ENCODE assay signal across 1 cellular context in the genomic region with DNA sequence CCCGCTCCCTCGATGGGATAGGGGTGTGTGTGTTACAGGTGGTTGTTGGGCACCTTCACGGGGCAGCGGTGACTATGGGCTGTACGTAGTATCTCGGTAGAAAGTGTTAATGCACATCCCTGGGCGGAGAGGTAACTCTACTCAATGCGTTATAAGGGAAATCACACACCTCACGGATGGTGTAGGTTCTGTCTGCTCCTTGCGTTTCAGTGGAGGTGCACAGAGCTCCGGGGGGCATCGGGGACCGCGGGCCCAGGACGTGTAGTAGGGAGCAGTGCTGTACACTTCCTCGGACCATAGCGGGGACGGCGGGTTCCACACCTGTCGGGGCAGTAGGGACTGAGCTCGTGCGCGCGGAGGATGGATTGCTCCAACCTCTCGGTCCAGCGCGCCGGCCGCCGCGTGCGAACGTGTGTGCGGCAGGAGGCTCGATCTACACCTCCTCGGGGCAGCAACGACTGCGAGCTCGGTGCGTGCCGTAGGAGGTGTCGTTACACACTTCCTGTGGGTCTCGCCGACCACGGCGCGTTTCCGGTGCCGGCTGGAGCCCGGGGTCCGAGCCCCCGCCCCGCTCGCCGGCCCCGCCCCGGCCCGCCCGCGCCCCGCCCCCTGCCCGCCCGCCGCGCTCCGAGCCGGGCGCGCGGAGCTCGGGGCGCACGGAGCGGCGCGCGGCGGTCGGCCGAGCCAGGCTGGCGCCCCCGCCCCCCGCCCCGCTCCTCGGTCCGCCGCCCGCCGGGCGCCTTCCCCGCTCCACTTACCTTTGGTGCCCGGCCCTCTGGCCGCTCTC.
A peak's percentile ranks its signal among the peaks of the same experiment; 100 is the strongest.
TF ChIP-seq lines count a peak whose summit lies in the region.

A gene with protein sequence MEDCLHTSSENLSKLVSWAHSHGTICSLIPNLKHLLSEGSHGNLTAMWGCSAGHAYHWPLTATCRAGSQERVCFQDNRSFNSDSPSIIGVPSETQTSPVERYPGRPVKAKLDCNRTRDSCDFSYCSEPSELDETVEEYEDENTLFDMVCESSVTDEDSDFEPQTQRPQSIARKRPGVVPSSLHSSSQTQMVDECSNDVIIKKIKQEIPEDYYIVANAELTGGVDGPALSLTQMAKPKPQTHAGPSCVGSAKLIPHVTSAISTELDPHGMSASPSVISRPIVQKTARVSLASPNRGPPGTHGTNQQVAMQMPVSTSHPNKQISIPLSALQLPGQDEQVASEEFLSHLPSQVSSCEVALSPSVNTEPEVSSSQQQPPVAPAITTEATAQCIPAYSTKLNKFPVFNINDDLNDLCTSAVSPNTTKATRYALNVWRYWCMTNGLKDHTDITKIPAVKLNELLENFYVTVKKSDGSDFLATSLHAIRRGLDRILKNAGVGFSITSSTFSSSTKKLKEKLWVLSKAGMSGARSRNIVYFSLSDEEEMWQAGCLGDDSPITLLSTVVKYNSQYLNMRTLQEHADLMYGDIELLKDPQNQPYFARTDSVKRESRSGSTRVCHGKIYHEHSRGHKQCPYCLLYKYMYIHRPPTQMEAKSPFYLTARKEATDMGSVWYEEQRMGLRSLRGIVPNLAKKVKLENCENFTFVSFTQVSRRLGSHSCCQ (plus strand): TSS at position 607 of the 787 bp plus-strand sequence. CDS start 87,254 bp downstream, outside the sequence.

TF ChIP-seq in K562, 482 proteins besides CTCF, POLR2A, EP300 and RAD21 (continued from another document and continues in another):
- no peak; the same call in 1 of the 2 replicates for TF ChIP-seq TOE1 (IDR thresholded peaks at IDR 0.05; ENCODE audit: borderline replicate concordance)
- peak; percentile 96 for TF ChIP-seq TOE1 (CRISPR knock-in tag; IDR thresholded peaks at IDR 0.05; ENCODE audit: borderline replicate concordance, low read depth)
- TF ChIP-seq ZNF644 (tag; IDR thresholded peaks at IDR 0.05; ENCODE audit: low read depth) = no peak
- TF ChIP-seq HNRNPH1 (optimal IDR thresholded peaks at IDR 0.05; ENCODE audit: low read depth, low read length) = no peak
- TF ChIP-seq NFYB (IDR thresholded peaks at IDR 0.05; ENCODE audit: extremely low read depth, insufficient read length) = no peak
- TF ChIP-seq SETDB1 (IDR thresholded peaks at IDR 0.05; ENCODE audit: low read length) = peak; percentile 75
- TF ChIP-seq, protein P1, sequence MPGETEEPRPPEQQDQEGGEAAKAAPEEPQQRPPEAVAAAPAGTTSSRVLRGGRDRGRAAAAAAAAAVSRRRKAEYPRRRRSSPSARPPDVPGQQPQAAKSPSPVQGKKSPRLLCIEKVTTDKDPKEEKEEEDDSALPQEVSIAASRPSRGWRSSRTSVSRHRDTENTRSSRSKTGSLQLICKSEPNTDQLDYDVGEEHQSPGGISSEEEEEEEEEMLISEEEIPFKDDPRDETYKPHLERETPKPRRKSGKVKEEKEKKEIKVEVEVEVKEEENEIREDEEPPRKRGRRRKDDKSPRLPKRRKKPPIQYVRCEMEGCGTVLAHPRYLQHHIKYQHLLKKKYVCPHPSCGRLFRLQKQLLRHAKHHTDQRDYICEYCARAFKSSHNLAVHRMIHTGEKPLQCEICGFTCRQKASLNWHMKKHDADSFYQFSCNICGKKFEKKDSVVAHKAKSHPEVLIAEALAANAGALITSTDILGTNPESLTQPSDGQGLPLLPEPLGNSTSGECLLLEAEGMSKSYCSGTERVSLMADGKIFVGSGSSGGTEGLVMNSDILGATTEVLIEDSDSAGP (CRISPR knock-in tag; IDR thresholded peaks at IDR 0.05) = peak; percentile 81; the same call in 1 of the 2 replicates
- TF ChIP-seq, protein P2, sequence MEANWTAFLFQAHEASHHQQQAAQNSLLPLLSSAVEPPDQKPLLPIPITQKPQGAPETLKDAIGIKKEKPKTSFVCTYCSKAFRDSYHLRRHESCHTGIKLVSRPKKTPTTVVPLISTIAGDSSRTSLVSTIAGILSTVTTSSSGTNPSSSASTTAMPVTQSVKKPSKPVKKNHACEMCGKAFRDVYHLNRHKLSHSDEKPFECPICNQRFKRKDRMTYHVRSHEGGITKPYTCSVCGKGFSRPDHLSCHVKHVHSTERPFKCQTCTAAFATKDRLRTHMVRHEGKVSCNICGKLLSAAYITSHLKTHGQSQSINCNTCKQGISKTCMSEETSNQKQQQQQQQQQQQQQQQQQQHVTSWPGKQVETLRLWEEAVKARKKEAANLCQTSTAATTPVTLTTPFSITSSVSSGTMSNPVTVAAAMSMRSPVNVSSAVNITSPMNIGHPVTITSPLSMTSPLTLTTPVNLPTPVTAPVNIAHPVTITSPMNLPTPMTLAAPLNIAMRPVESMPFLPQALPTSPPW (CRISPR knock-in tag; IDR thresholded peaks at IDR 0.05) = no peak
- no peak for TF ChIP-seq ZNF785 (CRISPR knock-in tag; IDR thresholded peaks at IDR 0.05)
- TF ChIP-seq YY1 (IDR thresholded peaks at IDR 0.05; ENCODE audit: borderline replicate concordance in 1 of 3, control insufficient read depth in 1 of 3, extremely low read depth in 1 of 3, insufficient read depth in 3 of 3, insufficient read length in 1 of 3, insufficient replicate concordance in 2 of 3, low read depth in 1 of 3, low read length in 2 of 3) = peak in 2 of 3 experiments; percentile 12 to 62
- TF ChIP-seq KAT8 (IDR thresholded peaks at IDR 0.05; ENCODE audit: low read depth) = no peak
- TF ChIP-seq MCM5 (IDR thresholded peaks at IDR 0.05; ENCODE audit: low read depth) = no peak
- no peak for TF ChIP-seq HDAC6 (IDR thresholded peaks at IDR 0.05; ENCODE audit: low read depth, low read length)
- no peak for TF ChIP-seq ZNF140 (CRISPR knock-in tag; IDR thresholded peaks at IDR 0.05)
- TF ChIP-seq, protein P3, sequence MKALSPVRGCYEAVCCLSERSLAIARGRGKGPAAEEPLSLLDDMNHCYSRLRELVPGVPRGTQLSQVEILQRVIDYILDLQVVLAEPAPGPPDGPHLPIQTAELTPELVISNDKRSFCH (CRISPR knock-in tag; IDR thresholded peaks at IDR 0.05) = no peak
- TF ChIP-seq, protein P3 (tag; IDR thresholded peaks at IDR 0.05) = peak; percentile 34; the same call in 1 of the 2 replicates
- TF ChIP-seq, protein P4, sequence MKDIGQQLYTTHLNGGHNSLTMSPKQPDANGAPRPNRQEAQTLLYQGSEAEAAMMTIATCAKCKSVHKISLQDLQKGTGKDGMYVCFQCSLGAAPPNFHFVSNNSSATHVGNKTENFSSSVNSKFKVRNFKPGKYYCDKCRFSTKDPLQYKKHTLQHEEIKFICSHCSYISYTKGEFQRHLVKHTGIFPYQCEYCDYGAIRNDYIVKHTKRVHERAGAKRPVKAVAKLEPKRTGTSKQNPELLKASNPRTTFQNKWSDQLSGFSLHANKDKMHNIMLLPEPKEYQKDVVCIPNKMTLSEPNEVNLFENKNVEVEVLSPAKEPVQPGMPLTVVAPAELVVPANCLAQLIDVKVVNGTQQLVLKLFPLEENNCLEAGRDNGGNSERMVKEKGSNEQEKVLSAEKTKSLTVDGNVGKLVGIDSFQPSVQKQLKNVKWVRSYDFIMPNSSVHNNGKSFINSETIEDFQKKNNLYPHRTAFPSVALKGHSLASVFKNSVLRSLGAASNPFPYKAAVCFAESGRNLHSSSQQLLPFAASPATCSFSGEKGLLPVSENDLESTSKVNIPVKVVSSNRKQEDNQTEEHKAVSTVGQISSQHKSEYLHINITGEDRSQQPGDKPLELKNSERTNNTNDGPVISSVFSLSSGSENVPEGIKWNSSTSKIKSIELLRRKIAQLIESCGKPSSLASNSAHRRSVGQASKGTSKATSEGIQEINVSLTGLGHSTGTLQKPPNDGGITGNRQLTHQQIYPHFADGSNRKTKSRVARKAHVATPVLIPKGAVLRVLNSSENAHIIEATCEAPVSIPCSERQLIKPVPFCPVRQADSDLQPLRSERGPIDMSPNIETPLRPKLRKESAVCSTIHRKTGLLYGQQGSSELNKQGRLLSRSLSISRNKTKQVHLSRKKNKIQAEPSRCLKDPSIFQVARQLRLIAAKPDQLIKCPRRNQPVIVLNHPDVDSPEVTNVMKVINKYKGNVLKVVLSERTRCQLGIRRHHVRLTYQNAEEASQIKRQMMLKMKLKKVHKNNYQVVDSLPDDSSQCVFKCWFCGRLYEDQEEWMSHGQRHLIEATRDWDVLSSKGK (CRISPR knock-in tag; IDR thresholded peaks at IDR 0.05) = no peak
- TF ChIP-seq RBM17 (IDR thresholded peaks at IDR 0.05; ENCODE audit: borderline replicate concordance, low read depth, low read length) = no peak
- peak; percentile 88 for TF ChIP-seq POLR2AphosphoS5 (IDR thresholded peaks at IDR 0.05; ENCODE audit: control insufficient read depth, insufficient read depth, low read depth, low read length)
- TF ChIP-seq, protein P5, sequence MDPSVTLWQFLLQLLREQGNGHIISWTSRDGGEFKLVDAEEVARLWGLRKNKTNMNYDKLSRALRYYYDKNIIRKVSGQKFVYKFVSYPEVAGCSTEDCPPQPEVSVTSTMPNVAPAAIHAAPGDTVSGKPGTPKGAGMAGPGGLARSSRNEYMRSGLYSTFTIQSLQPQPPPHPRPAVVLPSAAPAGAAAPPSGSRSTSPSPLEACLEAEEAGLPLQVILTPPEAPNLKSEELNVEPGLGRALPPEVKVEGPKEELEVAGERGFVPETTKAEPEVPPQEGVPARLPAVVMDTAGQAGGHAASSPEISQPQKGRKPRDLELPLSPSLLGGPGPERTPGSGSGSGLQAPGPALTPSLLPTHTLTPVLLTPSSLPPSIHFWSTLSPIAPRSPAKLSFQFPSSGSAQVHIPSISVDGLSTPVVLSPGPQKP (CRISPR knock-in tag; IDR thresholded peaks at IDR 0.05) = peak; percentile 85; the same call in 1 of the 2 replicates
- TF ChIP-seq, protein P6, sequence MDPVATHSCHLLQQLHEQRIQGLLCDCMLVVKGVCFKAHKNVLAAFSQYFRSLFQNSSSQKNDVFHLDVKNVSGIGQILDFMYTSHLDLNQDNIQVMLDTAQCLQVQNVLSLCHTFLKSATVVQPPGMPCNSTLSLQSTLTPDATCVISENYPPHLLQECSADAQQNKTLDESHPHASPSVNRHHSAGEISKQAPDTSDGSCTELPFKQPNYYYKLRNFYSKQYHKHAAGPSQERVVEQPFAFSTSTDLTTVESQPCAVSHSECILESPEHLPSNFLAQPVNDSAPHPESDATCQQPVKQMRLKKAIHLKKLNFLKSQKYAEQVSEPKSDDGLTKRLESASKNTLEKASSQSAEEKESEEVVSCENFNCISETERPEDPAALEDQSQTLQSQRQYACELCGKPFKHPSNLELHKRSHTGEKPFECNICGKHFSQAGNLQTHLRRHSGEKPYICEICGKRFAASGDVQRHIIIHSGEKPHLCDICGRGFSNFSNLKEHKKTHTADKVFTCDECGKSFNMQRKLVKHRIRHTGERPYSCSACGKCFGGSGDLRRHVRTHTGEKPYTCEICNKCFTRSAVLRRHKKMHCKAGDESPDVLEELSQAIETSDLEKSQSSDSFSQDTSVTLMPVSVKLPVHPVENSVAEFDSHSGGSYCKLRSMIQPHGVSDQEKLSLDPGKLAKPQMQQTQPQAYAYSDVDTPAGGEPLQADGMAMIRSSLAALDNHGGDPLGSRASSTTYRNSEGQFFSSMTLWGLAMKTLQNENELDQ (CRISPR knock-in tag; IDR thresholded peaks at IDR 0.05; ENCODE audit: borderline replicate concordance) = peak; percentile 95
- no peak for TF ChIP-seq ZFP36 (IDR thresholded peaks at IDR 0.05; ENCODE audit: low read depth, low read length, partially characterized antibody)
- TF ChIP-seq, protein P7, sequence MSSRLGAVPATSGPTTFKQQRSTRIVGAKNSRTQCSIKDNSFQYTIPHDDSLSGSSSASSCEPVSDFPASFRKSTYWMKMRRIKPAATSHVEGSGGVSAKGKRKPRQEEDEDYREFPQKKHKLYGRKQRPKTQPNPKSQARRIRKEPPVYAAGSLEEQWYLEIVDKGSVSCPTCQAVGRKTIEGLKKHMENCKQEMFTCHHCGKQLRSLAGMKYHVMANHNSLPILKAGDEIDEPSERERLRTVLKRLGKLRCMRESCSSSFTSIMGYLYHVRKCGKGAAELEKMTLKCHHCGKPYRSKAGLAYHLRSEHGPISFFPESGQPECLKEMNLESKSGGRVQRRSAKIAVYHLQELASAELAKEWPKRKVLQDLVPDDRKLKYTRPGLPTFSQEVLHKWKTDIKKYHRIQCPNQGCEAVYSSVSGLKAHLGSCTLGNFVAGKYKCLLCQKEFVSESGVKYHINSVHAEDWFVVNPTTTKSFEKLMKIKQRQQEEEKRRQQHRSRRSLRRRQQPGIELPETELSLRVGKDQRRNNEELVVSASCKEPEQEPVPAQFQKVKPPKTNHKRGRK (tag; IDR thresholded peaks at IDR 0.05) = no peak
- peak; percentile 60 for TF ChIP-seq POLR2H (tag; IDR thresholded peaks at IDR 0.05; ENCODE audit: low read depth)
- TF ChIP-seq SRSF7 (optimal IDR thresholded peaks at IDR 0.05; ENCODE audit: low read depth, low read length) = no peak
- TF ChIP-seq MTA3 (IDR thresholded peaks at IDR 0.05; ENCODE audit: borderline replicate concordance) = peak; percentile 88; the same call in 1 of the 2 replicates
- 0 out of 2 replicates have a peak, but pooled peaks have one; percentile 34 for TF ChIP-seq STAG1 (CRISPR knock-in tag; IDR thresholded peaks at IDR 0.05; ENCODE audit: borderline replicate concordance)
- no peak for TF ChIP-seq ZNF551 (CRISPR knock-in tag; IDR thresholded peaks at IDR 0.05)
- TF ChIP-seq, protein P8, sequence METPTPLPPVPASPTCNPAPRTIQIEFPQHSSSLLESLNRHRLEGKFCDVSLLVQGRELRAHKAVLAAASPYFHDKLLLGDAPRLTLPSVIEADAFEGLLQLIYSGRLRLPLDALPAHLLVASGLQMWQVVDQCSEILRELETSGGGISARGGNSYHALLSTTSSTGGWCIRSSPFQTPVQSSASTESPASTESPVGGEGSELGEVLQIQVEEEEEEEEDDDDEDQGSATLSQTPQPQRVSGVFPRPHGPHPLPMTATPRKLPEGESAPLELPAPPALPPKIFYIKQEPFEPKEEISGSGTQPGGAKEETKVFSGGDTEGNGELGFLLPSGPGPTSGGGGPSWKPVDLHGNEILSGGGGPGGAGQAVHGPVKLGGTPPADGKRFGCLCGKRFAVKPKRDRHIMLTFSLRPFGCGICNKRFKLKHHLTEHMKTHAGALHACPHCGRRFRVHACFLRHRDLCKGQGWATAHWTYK (CRISPR knock-in tag; IDR thresholded peaks at IDR 0.05) = peak; percentile 84; the same call in 1 of the 2 replicates
- TF ChIP-seq, protein P9, sequence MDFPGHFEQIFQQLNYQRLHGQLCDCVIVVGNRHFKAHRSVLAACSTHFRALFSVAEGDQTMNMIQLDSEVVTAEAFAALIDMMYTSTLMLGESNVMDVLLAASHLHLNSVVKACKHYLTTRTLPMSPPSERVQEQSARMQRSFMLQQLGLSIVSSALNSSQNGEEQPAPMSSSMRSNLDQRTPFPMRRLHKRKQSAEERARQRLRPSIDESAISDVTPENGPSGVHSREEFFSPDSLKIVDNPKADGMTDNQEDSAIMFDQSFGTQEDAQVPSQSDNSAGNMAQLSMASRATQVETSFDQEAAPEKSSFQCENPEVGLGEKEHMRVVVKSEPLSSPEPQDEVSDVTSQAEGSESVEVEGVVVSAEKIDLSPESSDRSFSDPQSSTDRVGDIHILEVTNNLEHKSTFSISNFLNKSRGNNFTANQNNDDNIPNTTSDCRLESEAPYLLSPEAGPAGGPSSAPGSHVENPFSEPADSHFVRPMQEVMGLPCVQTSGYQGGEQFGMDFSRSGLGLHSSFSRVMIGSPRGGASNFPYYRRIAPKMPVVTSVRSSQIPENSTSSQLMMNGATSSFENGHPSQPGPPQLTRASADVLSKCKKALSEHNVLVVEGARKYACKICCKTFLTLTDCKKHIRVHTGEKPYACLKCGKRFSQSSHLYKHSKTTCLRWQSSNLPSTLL (IDR thresholded peaks at IDR 0.05) = peak; percentile 84
- no peak for TF ChIP-seq PTTG1 (tag; IDR thresholded peaks at IDR 0.05; ENCODE audit: low read depth)
- no peak for TF ChIP-seq ARHGAP35 (IDR thresholded peaks at IDR 0.05; ENCODE audit: partially characterized antibody)
- TF ChIP-seq TFAM (CRISPR knock-in tag; conservative IDR thresholded peaks at IDR 0.05) = no peak
- no peak for TF ChIP-seq BCL6 (CRISPR knock-in tag; IDR thresholded peaks at IDR 0.05)
- peak; percentile 55; the same call in 1 of the 2 replicates for TF ChIP-seq TARDBP (IDR thresholded peaks at IDR 0.05)
- TF ChIP-seq FOXA3 (CRISPR knock-in tag; conservative IDR thresholded peaks at IDR 0.05 in 1 of 2, IDR thresholded peaks at IDR 0.05 in 1 of 2) = peak in 1 of 2 experiments; percentile 92; a peak in 2 of 4 replicates
